Comparison of ENCODE assay signal across 2 cellular contexts in genomic region chr17:34242976-34243731, GRCh38.
TF ChIP-seq lines count a peak whose summit lies in the region.

No MANE protein-coding gene starts in this region.

TF ChIP-seq in SK-N-SH, 30 proteins besides CTCF, POLR2A, EP300 and RAD21 (continued from another document):
- TF ChIP-seq, protein P1, sequence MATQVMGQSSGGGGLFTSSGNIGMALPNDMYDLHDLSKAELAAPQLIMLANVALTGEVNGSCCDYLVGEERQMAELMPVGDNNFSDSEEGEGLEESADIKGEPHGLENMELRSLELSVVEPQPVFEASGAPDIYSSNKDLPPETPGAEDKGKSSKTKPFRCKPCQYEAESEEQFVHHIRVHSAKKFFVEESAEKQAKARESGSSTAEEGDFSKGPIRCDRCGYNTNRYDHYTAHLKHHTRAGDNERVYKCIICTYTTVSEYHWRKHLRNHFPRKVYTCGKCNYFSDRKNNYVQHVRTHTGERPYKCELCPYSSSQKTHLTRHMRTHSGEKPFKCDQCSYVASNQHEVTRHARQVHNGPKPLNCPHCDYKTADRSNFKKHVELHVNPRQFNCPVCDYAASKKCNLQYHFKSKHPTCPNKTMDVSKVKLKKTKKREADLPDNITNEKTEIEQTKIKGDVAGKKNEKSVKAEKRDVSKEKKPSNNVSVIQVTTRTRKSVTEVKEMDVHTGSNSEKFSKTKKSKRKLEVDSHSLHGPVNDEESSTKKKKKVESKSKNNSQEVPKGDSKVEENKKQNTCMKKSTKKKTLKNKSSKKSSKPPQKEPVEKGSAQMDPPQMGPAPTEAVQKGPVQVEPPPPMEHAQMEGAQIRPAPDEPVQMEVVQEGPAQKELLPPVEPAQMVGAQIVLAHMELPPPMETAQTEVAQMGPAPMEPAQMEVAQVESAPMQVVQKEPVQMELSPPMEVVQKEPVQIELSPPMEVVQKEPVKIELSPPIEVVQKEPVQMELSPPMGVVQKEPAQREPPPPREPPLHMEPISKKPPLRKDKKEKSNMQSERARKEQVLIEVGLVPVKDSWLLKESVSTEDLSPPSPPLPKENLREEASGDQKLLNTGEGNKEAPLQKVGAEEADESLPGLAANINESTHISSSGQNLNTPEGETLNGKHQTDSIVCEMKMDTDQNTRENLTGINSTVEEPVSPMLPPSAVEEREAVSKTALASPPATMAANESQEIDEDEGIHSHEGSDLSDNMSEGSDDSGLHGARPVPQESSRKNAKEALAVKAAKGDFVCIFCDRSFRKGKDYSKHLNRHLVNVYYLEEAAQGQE (IDR thresholded peaks at IDR 0.05; ENCODE audit: low read depth, low read length): 0 out of 2 replicates have a peak, but pooled peaks have one; percentile 34
- TF ChIP-seq NFIC (IDR thresholded peaks at IDR 0.05; ENCODE audit: borderline replicate concordance): no peak
TF ChIP-seq in SK-N-SH: peak in this region for 1.

TF ChIP-seq in SK-N-SH treated with all-trans-retinoic acid at 6 μM for 48 hours, 23 proteins besides CTCF, POLR2A, EP300 and RAD21 (continued from another document):
- TF ChIP-seq CREB5 (CRISPR knock-in tag; IDR thresholded peaks at IDR 0.05; ENCODE audit: low read depth): no peak
